In genomic region chr3:196636369-196637349, GRCh38 we compare ENCODE assay signal across 1 cellular context.
TF ChIP-seq lines count a peak whose summit lies in the region.

No MANE protein-coding gene starts in this region.

TF ChIP-seq in SK-N-SH, 30 proteins besides CTCF, POLR2A, EP300 and RAD21 (continued from another document):
- TF ChIP-seq GATA2 (CRISPR knock-in tag; IDR thresholded peaks at IDR 0.05) (no peak), EZH2phosphoT487 (IDR thresholded peaks at IDR 0.05; ENCODE audit: borderline replicate concordance, low read depth) (no peak), FOXJ3 (CRISPR knock-in tag; IDR thresholded peaks at IDR 0.05) (no peak), IRF3 (IDR thresholded peaks at IDR 0.05; ENCODE audit: low read depth, low read length) (no peak), GABPA (IDR thresholded peaks at IDR 0.05; ENCODE audit: low read depth) (no peak), TEAD4 (IDR thresholded peaks at IDR 0.05; ENCODE audit: borderline replicate concordance, insufficient read depth) (no peak), SMC3 (IDR thresholded peaks at IDR 0.05; ENCODE audit: low read depth, low read length) (no peak)
- TF ChIP-seq, protein P1, sequence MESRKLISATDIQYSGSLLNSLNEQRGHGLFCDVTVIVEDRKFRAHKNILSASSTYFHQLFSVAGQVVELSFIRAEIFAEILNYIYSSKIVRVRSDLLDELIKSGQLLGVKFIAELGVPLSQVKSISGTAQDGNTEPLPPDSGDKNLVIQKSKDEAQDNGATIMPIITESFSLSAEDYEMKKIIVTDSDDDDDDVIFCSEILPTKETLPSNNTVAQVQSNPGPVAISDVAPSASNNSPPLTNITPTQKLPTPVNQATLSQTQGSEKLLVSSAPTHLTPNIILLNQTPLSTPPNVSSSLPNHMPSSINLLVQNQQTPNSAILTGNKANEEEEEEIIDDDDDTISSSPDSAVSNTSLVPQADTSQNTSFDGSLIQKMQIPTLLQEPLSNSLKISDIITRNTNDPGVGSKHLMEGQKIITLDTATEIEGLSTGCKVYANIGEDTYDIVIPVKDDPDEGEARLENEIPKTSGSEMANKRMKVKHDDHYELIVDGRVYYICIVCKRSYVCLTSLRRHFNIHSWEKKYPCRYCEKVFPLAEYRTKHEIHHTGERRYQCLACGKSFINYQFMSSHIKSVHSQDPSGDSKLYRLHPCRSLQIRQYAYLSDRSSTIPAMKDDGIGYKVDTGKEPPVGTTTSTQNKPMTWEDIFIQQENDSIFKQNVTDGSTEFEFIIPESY (IDR thresholded peaks at IDR 0.05; ENCODE audit: borderline replicate concordance, low read depth): no peak
- TF ChIP-seq, protein P2, sequence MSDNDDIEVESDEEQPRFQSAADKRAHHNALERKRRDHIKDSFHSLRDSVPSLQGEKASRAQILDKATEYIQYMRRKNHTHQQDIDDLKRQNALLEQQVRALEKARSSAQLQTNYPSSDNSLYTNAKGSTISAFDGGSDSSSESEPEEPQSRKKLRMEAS (IDR thresholded peaks at IDR 0.05; ENCODE audit: low read depth): no peak
TF ChIP-seq in SK-N-SH: peak in this region for 0.
